12 cellular contexts compared by ENCODE assay signal in the genomic region with DNA sequence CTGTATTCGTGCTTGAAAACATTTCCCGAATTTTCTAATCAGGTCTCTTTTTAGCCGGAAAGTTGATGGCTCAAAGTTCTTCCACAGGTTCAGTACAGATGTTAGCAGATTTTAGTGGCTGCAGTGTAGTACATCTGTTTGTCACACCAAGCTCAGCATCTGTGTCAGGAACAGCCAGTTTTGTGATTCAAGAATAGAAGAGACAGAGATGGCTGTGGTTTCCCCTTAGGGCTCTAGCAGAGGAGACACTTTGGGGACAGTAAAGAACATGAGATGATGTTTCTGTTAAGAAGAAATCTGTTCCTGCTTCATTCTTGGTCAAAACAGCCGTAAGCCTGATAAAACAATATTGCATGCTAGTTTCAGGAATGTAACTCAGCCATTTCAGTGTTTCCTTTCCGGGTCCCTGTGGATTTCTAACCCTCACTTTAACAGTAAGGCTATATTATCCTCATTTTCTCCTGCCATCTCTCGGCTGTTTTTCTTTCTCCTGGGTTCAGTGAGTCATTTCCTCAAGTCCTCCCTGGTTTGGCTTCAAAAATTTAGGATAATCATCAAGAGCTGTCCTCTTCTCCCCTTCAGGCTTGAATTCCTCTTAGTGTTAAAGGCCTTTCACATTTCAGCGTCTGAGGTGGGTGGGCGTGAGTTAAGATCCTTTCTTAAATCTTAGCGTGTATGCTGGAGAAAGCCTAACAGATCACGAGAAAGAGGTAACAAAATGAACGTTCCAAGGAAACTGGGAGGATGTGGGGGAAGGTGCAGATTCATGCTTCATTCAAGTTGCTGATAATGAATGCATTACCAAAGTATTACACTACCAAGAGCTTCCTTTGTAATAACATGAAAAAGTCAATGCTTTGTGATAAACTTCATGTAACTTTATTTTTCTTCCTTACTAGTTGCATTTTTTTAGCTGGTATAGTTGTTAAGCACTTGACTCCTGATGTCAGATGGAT. TPM values are rescaled to one million over a fixed set of nuclear protein-coding genes. Genes with fewer than 3 reads are reported as not detected.
A peak's percentile ranks its signal among the peaks of the same experiment; 100 is the strongest.
DNase-seq lines count a peak whose midpoint lies in the region; ATAC-seq and TF ChIP-seq lines count a peak whose summit lies in the region.
"Had no signal": no experiment of that assay in that cellular context is flagged by ENCODE, and none has a peak within 500 bp of the region (broad histone marks: within the 10 kb centered on the region; RNA-seq: fewer than 3 reads in every experiment).

No MANE protein-coding gene starts in this region.

- H3K18ac ChIP-seq in mesendoderm (ENCODE audit: low read length) = no peak overlapping the region

- H4K8ac ChIP-seq in mesendoderm (ENCODE audit: low read depth, low read length) = no peak overlapping the region

- H3K56ac ChIP-seq in mesendoderm (ENCODE audit: low read length) = no peak overlapping the region

- peak overlapping the region; percentile 74 to 87 for H3K27ac ChIP-seq in coronary artery
- H3K27ac ChIP-seq in mesendoderm (ENCODE audit: low read depth, low read length) = no peak overlapping the region
- peak overlapping the region; percentile 77 to 90 for H3K27ac ChIP-seq in aorta (ENCODE audit: low read depth in 1 of 2, low read length in 2 of 2)
- H3K27ac ChIP-seq: prostate gland had no signal

- TF ChIP-seq CTCF in coronary artery (IDR thresholded peaks at IDR 0.05) = no peak

- H3K9me3 ChIP-seq in aorta (ENCODE audit: control insufficient read depth, low read length) = no peaks in the 10 kb centered on the region
- H3K9me3 ChIP-seq: prostate gland had no signal

- peak overlapping the region; percentile 62 for H3K4me3 ChIP-seq in coronary artery
- no peak overlapping the region for H3K4me3 ChIP-seq in mesendoderm (ENCODE audit: low read length)
- peak overlapping the region; percentile 31 to 66 for H3K4me3 ChIP-seq in aorta (ENCODE audit: low read length in 2 of 2)
- H3K4me3 ChIP-seq: prostate gland had no signal

- H3K79me1 ChIP-seq in mesendoderm (ENCODE audit: low read length) = no peaks in the 10 kb centered on the region

- no CpG with 5 or more reads among the region's 11 CpGs for WGBS in mesendoderm (ENCODE audit: extremely low coverage, insufficient coverage, low lambda C conversion rate)
- WGBS in aorta, 2 donors = 3 to 6% methylated on average over 11 of the region's 11 CpGs

- CTCF ChIA-PET in HEK293T (lab: Yijun Ruan, JAX) = no interaction called here

- ATAC-seq in aorta (ENCODE audit: low FRiP score) = peak; percentile 51
- ATAC-seq: stimulated activated naive B cell treated with anti-CD40 and anti-IgM and Interleukin-4, amounts not matched to agents 10 μg/mL and 1 μg/mL and 100 μg/mL, for 72 hours had no signal

- POLR2A ChIA-PET in HEK293T (lab: Yijun Ruan, JAX) = no interaction called here

- no peak overlapping the region for H3K4ac ChIP-seq in mesendoderm (ENCODE audit: low read depth, low read length)

- H3K27me3 ChIP-seq in mesendoderm (ENCODE audit: insufficient read depth, low read length, poor library complexity) (no peaks in the 10 kb centered on the region), aorta (ENCODE audit: control insufficient read depth in 1 of 2, insufficient read depth in 2 of 2, low read length in 1 of 2) (no peaks in the 10 kb centered on the region)

- no peak overlapping the region for H3K4me2 ChIP-seq in mesendoderm (ENCODE audit: low read length)

- no peak overlapping the region for H2BK15ac ChIP-seq in mesendoderm (replicated peaks; ENCODE audit: low read depth)

- intact Hi-C loops in aorta (cut with DNase I) = loop anchor here in 1 of 2 donors (5.0 kb wide), 1 partner anchor 37 kb away; the partner anchor contains the start of gene BICC1

- H3K4me1 ChIP-seq in mesendoderm (ENCODE audit: control insufficient read depth, low read depth, low read length) (no peaks in the 10 kb centered on the region), aorta (ENCODE audit: control insufficient read depth in 1 of 2, insufficient read depth in 2 of 2, low read length in 2 of 2) (peaks cover 7 to 10% of the 10 kb centered on the region in 2 donors)
- H3K4me1 ChIP-seq: prostate gland had no signal

- no peak overlapping the region for H2AK5ac ChIP-seq in mesendoderm (ENCODE audit: low read length)

- no peak overlapping the region for H2BK5ac ChIP-seq in mesendoderm (ENCODE audit: low read length)

- H3K36me3 ChIP-seq in mesendoderm (ENCODE audit: control insufficient read depth, insufficient read depth, low read length) (no peaks in the 10 kb centered on the region), aorta (ENCODE audit: control insufficient read depth in 1 of 2, insufficient read depth in 2 of 2, low read length in 1 of 2) (no peaks in the 10 kb centered on the region)
- H3K36me3 ChIP-seq: prostate gland had no signal

- H3K79me2 ChIP-seq in mesendoderm (ENCODE audit: control insufficient read depth, insufficient read depth, low read length) = no peaks in the 10 kb centered on the region

- DNase-seq in M059J (ENCODE audit: low read depth) (peak; percentile 80), coronary artery (ENCODE audit: low spot score) (no peak), mesendoderm (peak; percentile 33), aorta (no peak), HEK293T (ENCODE audit: extremely low spot score) (no peak), epidermal melanocyte (ENCODE audit: insufficient read length, low spot score) (no peak)
- no peak for DNase-seq in activated naive CD4-positive, alpha-beta T cell treated with Interleukin-2 at 50 U/mL for 16 hours
- DNase-seq: activated CD4-positive, CD25-positive, alpha-beta regulatory T cell; anterior cingulate cortex; GDM1; stimulated activated naive B cell treated with anti-CD40 and anti-IgM and Interleukin-4, amounts not matched to agents 10 μg/mL and 1 μg/mL and 100 μg/mL, for 72 hours had no signal

- no peak overlapping the region for H3K9ac ChIP-seq in mesendoderm (ENCODE audit: low read length)

- H4K5ac ChIP-seq in mesendoderm (ENCODE audit: low read length) = no peak overlapping the region

- H2BK120ac ChIP-seq in mesendoderm (ENCODE audit: low read depth, low read length) = no peak overlapping the region

- H3K23ac ChIP-seq in mesendoderm (ENCODE audit: low read length) = no peak overlapping the region

TF ChIP-seq in HEK293T, 16 proteins besides CTCF, POLR2A, EP300 and RAD21:
- no peak for TF ChIP-seq HDGF (IDR thresholded peaks at IDR 0.05; ENCODE audit: borderline replicate concordance)
- no peak for TF ChIP-seq ARNT (IDR thresholded peaks at IDR 0.05)
- no peak for TF ChIP-seq FOXA1 (IDR thresholded peaks at IDR 0.05)
- TF ChIP-seq CTBP1 (IDR thresholded peaks at IDR 0.05; ENCODE audit: borderline replicate concordance) = no peak

RNA-seq across cellular contexts. Expression of gene BICC1, which starts 37.1 kb away (rescaled TPM):
- total RNA-seq in M059J (2014; rRNA removed; shearing (Covaris generic)) = 28.4 and 39.1 TPM in 2 replicates
- polyA plus RNA-seq in mesendoderm (2013, experiment 1 of 2) = 0.46 TPM
- 0.53 TPM for polyA plus RNA-seq in mesendoderm (2013, experiment 2 of 2)
- total RNA-seq in aorta = 10 to 100 TPM; 17.3 to 46.8 TPM
- polyA plus RNA-seq in aorta = 10 to 100 TPM in 1 of 2 donors, 1 to 10 TPM in 1; 3.8 to 10.5 TPM

Comparison
In these comparisons a context has a peak if more than half of its experiments do, and no peak if none do; other contexts are left out.
1. DNase-seq: peak in M059J (single experiment) and mesendoderm (single experiment); none in coronary artery (single experiment), aorta (0 of 2), activated naive CD4-positive, alpha-beta T cell treated with Interleukin-2 at 50 U/mL for 16 hours (single experiment), HEK293T (single experiment) and epidermal melanocyte (single experiment).